ENCODE assay signal across 8 cellular contexts in genomic region chr2:43340945-43341356, GRCh38.
DNase-seq lines count a peak whose midpoint lies in the region; ATAC-seq and TF ChIP-seq lines count a peak whose summit lies in the region.

No MANE protein-coding gene starts in this region.

- 90 to 96% methylated on average over 1 of the region's 1 CpG for WGBS in thyroid gland, 2 donors

- H3K27ac ChIP-seq in thyroid gland, result peak overlapping the region; percentile 73 to 96 (median 83)

- H3K9me3 ChIP-seq in thyroid gland, result no peaks in the 10 kb centered on the region

- peak overlapping the region; percentile 23 for H3K4me3 Mint-ChIP-seq in chondrocyte (ENCODE audit: unreplicated experiment)
- H3K4me3 Mint-ChIP-seq in activated CD8-positive, alpha-beta T cell treated with anti-CD3 and anti-CD28 coated beads, Interleukin-2, amount 10 ng/mL, durations not matched to agents 7 days and 5 days, result no peak overlapping the region

- CTCF ChIA-PET in activated CD8-positive, alpha-beta T cell treated with anti-CD3 and anti-CD28 coated beads, Interleukin-2, amount 10 ng/mL, durations not matched to agents 7 days and 5 days (lab: Charles Lee), result no interaction called here

- H3K27me3 Mint-ChIP-seq in chondrocyte (ENCODE audit: low read depth), result no peaks in the 10 kb centered on the region
- H3K27me3 Mint-ChIP-seq in activated CD8-positive, alpha-beta T cell treated with anti-CD3 and anti-CD28 coated beads, Interleukin-2, amount 10 ng/mL, durations not matched to agents 7 days and 5 days (ENCODE audit: low read depth), result no peaks in the 10 kb centered on the region

- H3K36me3 ChIP-seq in kidney epithelial cell (ENCODE audit: control insufficient read depth, insufficient read depth, low read length), result no peaks in the 10 kb centered on the region
- H3K36me3 ChIP-seq in thyroid gland, result no peaks in the 10 kb centered on the region

- H3K4me1 Mint-ChIP-seq in chondrocyte (ENCODE audit: low read depth), result peaks cover 83% of the 10 kb centered on the region
- H3K4me1 Mint-ChIP-seq in activated CD8-positive, alpha-beta T cell treated with anti-CD3 and anti-CD28 coated beads, Interleukin-2, amount 10 ng/mL, durations not matched to agents 7 days and 5 days (ENCODE audit: low read depth), result peaks cover 5% of the 10 kb centered on the region

- TF ChIP-seq CTCF in chondrocyte (IDR thresholded peaks at IDR 0.05), result no peak
- no peak for TF ChIP-seq CTCF in kidney epithelial cell (IDR thresholded peaks at IDR 0.05; ENCODE audit: insufficient read depth, low read length, poor library complexity, severe bottlenecking)
- no peak for TF ChIP-seq CTCF in thyroid gland (IDR thresholded peaks at IDR 0.05)

- peak; percentile 72 for DNase-seq in HT1080 (ENCODE audit: low read depth)
- DNase-seq in chondrocyte (ENCODE audit: low spot score), result no peak
- DNase-seq in kidney epithelial cell (ENCODE audit: low read depth), result peak; percentile 55
- no peak for DNase-seq in thyroid gland
- no peak for DNase-seq in activated CD8-positive, alpha-beta T cell treated with anti-CD3 and anti-CD28 coated beads, Interleukin-2, amount 10 ng/mL, durations not matched to agents 7 days and 5 days
- DNase-seq in NCI-H2171 (lab: John Stamatoyannopoulos, UW), result no peak
- DNase-seq in SHP77 (lab: John Stamatoyannopoulos, UW), result no peak
- no peak for DNase-seq in NCI-H187 treated with DMSO at 0.1 percent for 48 hours (lab: John Stamatoyannopoulos, UW)

- peaks cover 7% of the 10 kb centered on the region for H3K9me3 Mint-ChIP-seq in chondrocyte (ENCODE audit: low read depth)
- H3K9me3 Mint-ChIP-seq in activated CD8-positive, alpha-beta T cell treated with anti-CD3 and anti-CD28 coated beads, Interleukin-2, amount 10 ng/mL, durations not matched to agents 7 days and 5 days (ENCODE audit: insufficient read depth), result no peaks in the 10 kb centered on the region

- H3K4me3 ChIP-seq in kidney epithelial cell (ENCODE audit: low read depth, low read length) (no peak overlapping the region), thyroid gland (replicated peaks in 1 of 3) (no peak overlapping the region)

- intact Hi-C loops in thyroid gland (cut with DNase I), result loop anchor here (10.0 kb wide), 1 partner anchor 66 kb away; no protein-coding TSS in a partner anchor

- peaks cover 3% of the 10 kb centered on the region for H3K36me3 Mint-ChIP-seq in chondrocyte (ENCODE audit: low read depth)
- peaks cover 9% of the 10 kb centered on the region for H3K36me3 Mint-ChIP-seq in activated CD8-positive, alpha-beta T cell treated with anti-CD3 and anti-CD28 coated beads, Interleukin-2, amount 10 ng/mL, durations not matched to agents 7 days and 5 days (ENCODE audit: low read depth)

- POLR2A ChIA-PET in activated CD8-positive, alpha-beta T cell treated with anti-CD3 and anti-CD28 coated beads, Interleukin-2, amount 10 ng/mL, durations not matched to agents 7 days and 5 days (lab: Charles Lee), result interaction anchor here (0.6 kb wide), 1 partner anchor 32 kb away, joined by 3 read pairs; no protein-coding TSS in a partner anchor

- H3K27ac Mint-ChIP-seq in chondrocyte (ENCODE audit: unreplicated experiment), result peak overlapping the region; percentile 92
- H3K27ac Mint-ChIP-seq in activated CD8-positive, alpha-beta T cell treated with anti-CD3 and anti-CD28 coated beads, Interleukin-2, amount 10 ng/mL, durations not matched to agents 7 days and 5 days, result no peak overlapping the region

- TF ChIP-seq POLR2A in thyroid gland (IDR thresholded peaks at IDR 0.05), result no peak

- H3K4me1 ChIP-seq in thyroid gland, result peaks cover 62 to 66% of the 10 kb centered on the region in 2 donors

- ATAC-seq in activated CD8-positive, alpha-beta T cell treated with anti-CD3 and anti-CD28 coated beads, Interleukin-2, amount 10 ng/mL, durations not matched to agents 7 days and 5 days, result no peak

- no peaks in the 10 kb centered on the region for H3K27me3 ChIP-seq in kidney epithelial cell (ENCODE audit: control insufficient read depth, insufficient read depth, low read length)
- no peaks in the 10 kb centered on the region for H3K27me3 ChIP-seq in thyroid gland

Comparison
In these comparisons a context has a peak if more than half of its experiments do, and no peak if none do; other contexts are left out.
1. DNase-seq: peak in HT1080 (single experiment) and kidney epithelial cell (single experiment); none in chondrocyte (single experiment), thyroid gland (0 of 2), activated CD8-positive, alpha-beta T cell treated with anti-CD3 and anti-CD28 coated beads, Interleukin-2, amount 10 ng/mL, durations not matched to agents 7 days and 5 days (single experiment), NCI-H2171 (single experiment), SHP77 (0 of 2) and NCI-H187 treated with DMSO at 0.1 percent for 48 hours (single experiment).